In genomic region chr2:48914477-48915077, GRCh38 we compare ENCODE assay signal across 13 cellular contexts.
DNase-seq lines count a peak whose midpoint lies in the region; ATAC-seq and TF ChIP-seq lines count a peak whose summit lies in the region.
"Had no signal": no experiment of that assay in that cellular context is flagged by ENCODE, and none has a peak within 500 bp of the region (broad histone marks: within the 10 kb centered on the region; RNA-seq: fewer than 3 reads in every experiment).

No MANE protein-coding gene starts in this region.

- no peak for TF ChIP-seq CTCF in smooth muscle cell (IDR thresholded peaks at IDR 0.05; ENCODE audit: borderline replicate concordance, insufficient read depth, poor library complexity, severe bottlenecking)

- no peak overlapping the region for H3K27ac ChIP-seq in smooth muscle cell (ENCODE audit: low read depth)
- H3K27ac ChIP-seq: cardiac muscle cell, epithelial cell of prostate had no signal

- no peaks in the 10 kb centered on the region for H3K9me3 ChIP-seq in smooth muscle cell (replicated peaks; ENCODE audit: low read depth)

- H2AFZ ChIP-seq in smooth muscle cell (ENCODE audit: low read depth): no peak overlapping the region

- no peak overlapping the region for H3K9ac ChIP-seq in smooth muscle cell (ENCODE audit: low read depth)

- DNase-seq in medulla oblongata (ENCODE audit: extremely low spot score) (peak; percentile 17), smooth muscle cell (lab: John Stamatoyannopoulos, UW; ENCODE audit: unreplicated experiment) (no peak), head of caudate nucleus (no peak), NCI-H2196 treated with DMSO at 0.1 percent for 48 hours (lab: John Stamatoyannopoulos, UW; ENCODE audit: unreplicated experiment) (no peak)
- DNase-seq: activated CD4-positive, alpha-beta T cell treated with anti-CD3 and anti-CD28 coated beads, Interleukin-2, amount 10 ng/mL, durations not matched to agents 7 days and 5 days; activated gamma-delta T cell; midbrain; NK-92 treated with Interleukin-12 subunit alpha and Interleukin-12 subunit beta, amount 100 ng/mL, for 24 hours had no signal

- H3K4me1 ChIP-seq in smooth muscle cell (ENCODE audit: low read depth): no peaks in the 10 kb centered on the region

- no peaks in the 10 kb centered on the region for H4K20me1 ChIP-seq in smooth muscle cell (ENCODE audit: low read depth)

- H3K4me2 ChIP-seq in smooth muscle cell: no peak overlapping the region

- H3F3A ChIP-seq in smooth muscle cell (ENCODE audit: low read depth): no peaks in the 10 kb centered on the region

- H3K79me2 ChIP-seq in smooth muscle cell (ENCODE audit: low read depth): no peaks in the 10 kb centered on the region

- WGBS in smooth muscle cell (ENCODE audit: low lambda C conversion rate): 56% methylated on average over 1 of the region's 1 CpG

- ATAC-seq in GM18868 (IDR thresholded peaks at IDR 0.05; ENCODE audit: unreplicated experiment) (peak; percentile 95), GM21529 (IDR thresholded peaks at IDR 0.05; ENCODE audit: unreplicated experiment) (peak; percentile 64), HG03280 (IDR thresholded peaks at IDR 0.05; ENCODE audit: unreplicated experiment) (peak; percentile 52)

- H3K4me3 ChIP-seq in smooth muscle cell: no peak overlapping the region
- H3K4me3 ChIP-seq: cardiac muscle cell had no signal

- no peaks in the 10 kb centered on the region for H3K36me3 ChIP-seq in smooth muscle cell (ENCODE audit: low read depth)
- H3K36me3 ChIP-seq: cardiac muscle cell had no signal

- no peaks in the 10 kb centered on the region for H3K27me3 ChIP-seq in smooth muscle cell (ENCODE audit: low read depth)
- H3K27me3 ChIP-seq: cardiac muscle cell had no signal

- intact Hi-C loops in head of caudate nucleus (cut with DNase I): no loop called here
